ENCODE assay signal across 16 cellular contexts in genomic region chr20:5887386-5887785, GRCh38. TPM values are rescaled to one million over a fixed set of nuclear protein-coding genes. Genes with fewer than 3 reads are reported as not detected.
A peak's percentile ranks its signal among the peaks of the same experiment; 100 is the strongest.
DNase-seq lines count a peak whose midpoint lies in the region; ATAC-seq and TF ChIP-seq lines count a peak whose summit lies in the region.
"Had no signal": no experiment of that assay in that cellular context is flagged by ENCODE, and none has a peak within 500 bp of the region (broad histone marks: within the 10 kb centered on the region; RNA-seq: fewer than 3 reads in every experiment).

No MANE protein-coding gene starts in this region.

- ATAC-seq in upper lobe of right lung = no peak
- ATAC-seq in HG03135 (IDR thresholded peaks at IDR 0.05; ENCODE audit: unreplicated experiment) = no peak
- no peak for ATAC-seq in HG03457 (IDR thresholded peaks at IDR 0.05; ENCODE audit: unreplicated experiment)
- ATAC-seq: GM12878, K562, Panc1 had no signal

- H3K4me3 ChIP-seq in WERI-Rb-1 (ENCODE audit: low read depth, low read length) (no peak overlapping the region), upper lobe of right lung (no peak overlapping the region)
- H3K4me3 ChIP-seq: GM12878, K562, SJCRH30 had no signal

- DNase-seq in COLO668 (lab: John Stamatoyannopoulos, UW; ENCODE audit: unreplicated experiment) (peak; percentile 79), M059J (ENCODE audit: low read depth) (peak; percentile 12), WERI-Rb-1 (peak; percentile 40), islet precursor cell (peak; percentile 27), upper lobe of right lung (no peak)
- DNase-seq: CD4-positive, CD25-positive, alpha-beta regulatory T cell; GOT3; NCI-H1092; NCI-H187 treated with DMSO at 0.1 percent for 48 hours; T-helper 2 cell had no signal

- H3K27me3 ChIP-seq in WERI-Rb-1 (ENCODE audit: insufficient read depth, low read depth, severe bottlenecking) (no peaks in the 10 kb centered on the region), upper lobe of right lung (peaks cover 5% of the 10 kb centered on the region)

- H3K27ac ChIP-seq in WERI-Rb-1 (no peak overlapping the region), upper lobe of right lung (no peak overlapping the region)
- H3K27ac ChIP-seq: SJCRH30 had no signal

- H3K4me1 ChIP-seq in upper lobe of right lung = no peaks in the 10 kb centered on the region

- H3K9me3 ChIP-seq in WERI-Rb-1 (ENCODE audit: severe bottlenecking) (no peaks in the 10 kb centered on the region), upper lobe of right lung (no peaks in the 10 kb centered on the region)
- H3K9me3 ChIP-seq: SJCRH30 had no signal

- intact Hi-C loops in upper lobe of right lung (cut with DNase I) = no loop called here

- TF ChIP-seq CTCF in WERI-Rb-1 (IDR thresholded peaks at IDR 0.05; ENCODE audit: low read depth, low read length) = no peak
- no peak for TF ChIP-seq CTCF in upper lobe of right lung (IDR thresholded peaks at IDR 0.05)

- H3K36me3 ChIP-seq in WERI-Rb-1 (no peaks in the 10 kb centered on the region), upper lobe of right lung (no peaks in the 10 kb centered on the region)
- H3K36me3 ChIP-seq: SJCRH30 had no signal

RNA-seq across cellular contexts. Expression of gene CHGB, which starts 23.9 kb away (rescaled TPM):
- total RNA-seq in M059J (2014; rRNA removed; shearing (Covaris generic)) = 0.64 TPM in 1 of 2 replicates, not detected in the other
- not detected for total RNA-seq in upper lobe of right lung
- total RNA-seq: K562, SJCRH30 had no signal
